Comparison of ENCODE assay signal across 1 cellular context in the genomic region with DNA sequence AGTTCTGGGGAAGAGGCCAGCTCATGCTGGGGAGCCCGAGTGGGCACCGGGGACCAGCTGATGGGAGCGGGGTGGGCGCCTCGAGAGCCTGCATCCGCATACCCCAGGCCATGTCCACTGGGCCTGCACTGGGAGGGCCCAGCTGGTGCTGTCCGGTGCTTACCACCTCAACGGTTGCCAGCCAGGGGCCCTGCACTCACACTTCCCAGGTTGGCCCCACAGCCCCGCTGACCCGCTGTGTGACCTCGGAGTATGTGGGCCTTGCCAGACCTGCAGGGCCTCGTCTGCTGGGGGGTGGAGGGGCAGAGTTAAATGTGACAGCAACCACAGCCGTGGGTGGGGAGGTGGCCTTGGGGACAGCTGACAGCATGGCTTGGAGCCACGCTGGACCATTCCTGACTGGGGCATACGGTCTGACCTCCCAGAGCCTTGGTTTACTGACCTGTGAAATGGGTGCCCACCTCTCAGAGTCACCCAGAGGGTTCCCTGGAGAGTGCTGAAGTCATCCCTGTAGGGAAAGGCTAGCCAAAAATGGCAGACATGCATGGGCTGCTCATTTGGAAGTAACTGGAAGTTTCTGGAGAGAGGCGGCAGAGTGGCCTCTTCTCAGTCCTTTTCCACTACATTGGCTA.
A peak's percentile ranks its signal among the peaks of the same experiment; 100 is the strongest.
TF ChIP-seq lines count a peak whose summit lies in the region.

No MANE protein-coding gene starts in this region.

TF ChIP-seq in HEK293, 187 proteins besides CTCF, POLR2A, EP300 and RAD21 (continued from another document):
- 0 out of 2 replicates have a peak, but pooled peaks have one; percentile 19 for TF ChIP-seq ZNF341 (tag by site-specific recombination; IDR thresholded peaks at IDR 0.05; ENCODE audit: low read depth)
- no peak for TF ChIP-seq KLF10 (tag by site-specific recombination; IDR thresholded peaks at IDR 0.05)
